ENCODE assay signal across 9 cellular contexts in the genomic region with DNA sequence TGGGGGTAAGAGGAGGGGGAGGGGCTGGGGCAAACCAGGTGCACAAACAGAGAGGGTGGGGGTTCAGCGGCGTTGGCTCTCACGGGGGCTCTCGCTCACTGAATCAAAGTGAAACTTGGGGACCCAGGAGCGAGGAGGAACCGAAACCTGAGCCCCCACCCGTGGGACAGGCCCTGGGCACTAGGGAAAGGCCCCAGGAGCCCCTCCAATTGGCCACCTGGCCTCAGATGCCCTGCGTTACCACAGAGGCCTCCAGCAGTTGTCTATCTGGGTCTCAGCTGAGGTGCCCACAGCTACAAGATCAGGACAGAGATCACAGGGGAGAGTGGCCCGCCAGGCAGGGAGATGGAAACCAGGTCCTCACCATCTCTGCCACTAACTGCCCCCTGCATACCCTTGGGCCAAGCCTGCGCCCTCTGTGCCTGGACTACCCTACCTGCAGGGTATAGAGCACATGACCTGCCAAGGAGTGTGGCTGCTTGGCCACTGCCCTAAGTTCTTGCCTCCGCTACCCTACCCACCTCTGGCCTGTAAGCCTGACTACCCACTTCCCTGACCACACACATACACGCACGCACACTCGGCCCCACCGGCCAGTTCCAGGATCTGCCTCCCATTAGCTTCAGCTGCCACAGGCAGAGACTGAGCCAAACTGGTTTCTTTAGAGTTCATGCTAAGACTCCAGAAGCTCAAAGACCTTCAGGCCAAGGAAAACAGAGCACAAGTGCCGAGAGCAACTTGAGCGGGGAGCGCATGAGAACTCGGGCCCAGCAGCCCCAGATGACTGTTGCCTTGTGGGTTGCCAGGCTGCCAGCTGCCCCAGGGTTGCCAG.
DNase-seq lines count a peak whose midpoint lies in the region; ATAC-seq and TF ChIP-seq lines count a peak whose summit lies in the region.
"Had no signal": no experiment of that assay in that cellular context is flagged by ENCODE, and none has a peak within 500 bp of the region (broad histone marks: within the 10 kb centered on the region; RNA-seq: fewer than 3 reads in every experiment).

No MANE protein-coding gene starts in this region.

- DNase-seq in stimulated activated naive B cell treated with anti-CD40 and anti-IgM and Interleukin-4, amounts not matched to agents 10 μg/mL and 1 μg/mL and 100 μg/mL, for 72 hours = peak; percentile 91
- no peak for DNase-seq in stimulated activated naive CD4-positive, alpha-beta T cell treated with Interleukin-2 at 50 U/mL for 16 hours (lab: John Stamatoyannopoulos, UW)
- DNase-seq in C1 segment of cervical spinal cord (lab: John Stamatoyannopoulos, UW) = no peak
- DNase-seq in stimulated activated CD8-positive, alpha-beta memory T cell treated with anti-CD3 and anti-CD28 coated beads, Interleukin-4, amount 100 ng/mL, for 48 hours = no peak
- DNase-seq in RWPE1 (ENCODE audit: low spot score) = no peak
- DNase-seq: natural killer cell had no signal

- H3K36me3 Mint-ChIP-seq in stimulated activated naive B cell treated with anti-CD40 and anti-IgM and Interleukin-4, amounts not matched to agents 10 μg/mL and 1 μg/mL and 100 μg/mL, for 72 hours = peaks cover 62 to 91% of the 10 kb centered on the region in 2 donors

- H3K27ac Mint-ChIP-seq in stimulated activated naive B cell treated with anti-CD40 and anti-IgM and Interleukin-4, amounts not matched to agents 10 μg/mL and 1 μg/mL and 100 μg/mL, for 72 hours = peak overlapping the region; percentile 96
- H3K27ac Mint-ChIP-seq: natural killer cell had no signal

- POLR2A ChIA-PET in RWPE1 (lab: Yijun Ruan, JAX; ENCODE audit: low non-redundant PET) = no interaction called here

- in situ Hi-C loops in GM18951 (cut with MboI; ENCODE audit: low sequenced_read_pairs, unreplicated experiment) = loop anchor here (10.0 kb wide), 1 partner anchor 311 kb away; no protein-coding TSS in a partner anchor

- H3K4me3 Mint-ChIP-seq in stimulated activated naive B cell treated with anti-CD40 and anti-IgM and Interleukin-4, amounts not matched to agents 10 μg/mL and 1 μg/mL and 100 μg/mL, for 72 hours = peak overlapping the region; percentile 75 to 85
- H3K4me3 Mint-ChIP-seq: natural killer cell had no signal

- H3K4me1 Mint-ChIP-seq in stimulated activated naive B cell treated with anti-CD40 and anti-IgM and Interleukin-4, amounts not matched to agents 10 μg/mL and 1 μg/mL and 100 μg/mL, for 72 hours = peaks cover 82 to 96% of the 10 kb centered on the region in 2 donors

- H3K27me3 Mint-ChIP-seq in stimulated activated naive B cell treated with anti-CD40 and anti-IgM and Interleukin-4, amounts not matched to agents 10 μg/mL and 1 μg/mL and 100 μg/mL, for 72 hours = no peaks in the 10 kb centered on the region

- peak; percentile 58 for ATAC-seq in GM21825 (IDR thresholded peaks at IDR 0.05; ENCODE audit: unreplicated experiment)
- ATAC-seq in HG03457 (IDR thresholded peaks at IDR 0.05; ENCODE audit: unreplicated experiment) = peak; percentile 60
- ATAC-seq in stimulated activated naive B cell treated with anti-CD40 and anti-IgM and Interleukin-4, amounts not matched to agents 10 μg/mL and 1 μg/mL and 100 μg/mL, for 72 hours (replicated peaks) = peak; percentile 86 to 92

- H3K9me3 Mint-ChIP-seq in stimulated activated naive B cell treated with anti-CD40 and anti-IgM and Interleukin-4, amounts not matched to agents 10 μg/mL and 1 μg/mL and 100 μg/mL, for 72 hours = peaks cover 4 to 8% of the 10 kb centered on the region in 2 donors

- peak; percentile 49 for TF ChIP-seq POLR2A in GM18951 (IDR thresholded peaks at IDR 0.05; ENCODE audit: extremely low read depth, insufficient read depth, insufficient read length)

- H3K27ac ChIP-seq in RWPE1 = no peak overlapping the region

- CTCF ChIA-PET in RWPE1 (lab: Yijun Ruan, JAX) = interaction anchor here (7.1 kb wide), 1 partner anchor 120 kb away, joined by 62 read pairs; no protein-coding TSS in a partner anchor

- no peak for TF ChIP-seq CTCF in RWPE1 (conservative IDR thresholded peaks at IDR 0.05; ENCODE audit: low read depth)
